Comparison of ENCODE assay signal across 13 cellular contexts in genomic region chr4:141497627-141498026, GRCh38.
A peak's percentile ranks its signal among the peaks of the same experiment; 100 is the strongest.
DNase-seq lines count a peak whose midpoint lies in the region; ATAC-seq and TF ChIP-seq lines count a peak whose summit lies in the region.
"Had no signal": no experiment of that assay in that cellular context is flagged by ENCODE, and none has a peak within 500 bp of the region (broad histone marks: within the 10 kb centered on the region; RNA-seq: fewer than 3 reads in every experiment).

No MANE protein-coding gene starts in this region.

- DNase-seq in epithelial cell of esophagus (ENCODE audit: low read depth), result peak; percentile 10
- no peak for DNase-seq in activated CD8-positive, alpha-beta memory T cell treated with anti-CD3 and anti-CD28 coated beads, Interleukin-2, amount 10 ng/mL, durations not matched to agents 7 days and 5 days
- DNase-seq in activated gamma-delta T cell (lab: John Stamatoyannopoulos, UW), result no peak
- DNase-seq in WERI-Rb-1, result no peak
- DNase-seq: Caco-2, naive B cell, NCI-H2171, small intestine had no signal

- no peaks in the 10 kb centered on the region for H3K9me3 Mint-ChIP-seq in activated CD8-positive, alpha-beta memory T cell treated with anti-CD3 and anti-CD28 coated beads, Interleukin-2, amount 10 ng/mL, durations not matched to agents 7 days and 5 days (ENCODE audit: low read depth)
- H3K9me3 Mint-ChIP-seq: central memory CD8-positive, alpha-beta T cell; naive B cell had no signal

- no peaks in the 10 kb centered on the region for H3K27me3 Mint-ChIP-seq in activated CD8-positive, alpha-beta memory T cell treated with anti-CD3 and anti-CD28 coated beads, Interleukin-2, amount 10 ng/mL, durations not matched to agents 7 days and 5 days
- H3K27me3 Mint-ChIP-seq: central memory CD8-positive, alpha-beta T cell had no signal

- H3K27ac ChIP-seq in WERI-Rb-1, result no peak overlapping the region
- H3K27ac ChIP-seq: VCaP had no signal

- H3K27me3 ChIP-seq in WERI-Rb-1 (ENCODE audit: insufficient read depth, low read depth, severe bottlenecking), result no peaks in the 10 kb centered on the region

- H3K4me1 Mint-ChIP-seq in activated CD8-positive, alpha-beta memory T cell treated with anti-CD3 and anti-CD28 coated beads, Interleukin-2, amount 10 ng/mL, durations not matched to agents 7 days and 5 days, result no peaks in the 10 kb centered on the region
- H3K4me1 Mint-ChIP-seq: central memory CD8-positive, alpha-beta T cell had no signal

- CTCF ChIA-PET in activated CD8-positive, alpha-beta memory T cell treated with anti-CD3 and anti-CD28 coated beads, Interleukin-2, amount 10 ng/mL, durations not matched to agents 7 days and 5 days (lab: Charles Lee), result no interaction called here

- ATAC-seq in GM18873 (IDR thresholded peaks at IDR 0.05; ENCODE audit: low FRiP score, unreplicated experiment), result peak; percentile 94
- ATAC-seq in GM21526 (IDR thresholded peaks at IDR 0.05; ENCODE audit: low FRiP score, unreplicated experiment), result peak; percentile 81
- ATAC-seq in HG03064 (IDR thresholded peaks at IDR 0.05; ENCODE audit: low read depth, unreplicated experiment), result peak; percentile 87
- ATAC-seq in activated CD8-positive, alpha-beta memory T cell treated with anti-CD3 and anti-CD28 coated beads, Interleukin-2, amount 10 ng/mL, durations not matched to agents 7 days and 5 days, result no peak

- H3K36me3 Mint-ChIP-seq in activated CD8-positive, alpha-beta memory T cell treated with anti-CD3 and anti-CD28 coated beads, Interleukin-2, amount 10 ng/mL, durations not matched to agents 7 days and 5 days, result no peaks in the 10 kb centered on the region
- H3K36me3 Mint-ChIP-seq: naive B cell had no signal

- no peak for TF ChIP-seq CTCF in epithelial cell of esophagus (IDR thresholded peaks at IDR 0.05; ENCODE audit: insufficient read depth, low read depth, low read length, missing control alignments)
- TF ChIP-seq CTCF in WERI-Rb-1 (IDR thresholded peaks at IDR 0.05; ENCODE audit: low read depth, low read length), result no peak

- no peaks in the 10 kb centered on the region for H3K36me3 ChIP-seq in WERI-Rb-1

- no peak overlapping the region for H3K27ac Mint-ChIP-seq in activated CD8-positive, alpha-beta memory T cell treated with anti-CD3 and anti-CD28 coated beads, Interleukin-2, amount 10 ng/mL, durations not matched to agents 7 days and 5 days
- H3K27ac Mint-ChIP-seq: naive B cell had no signal

- H3K4me3 Mint-ChIP-seq in activated CD8-positive, alpha-beta memory T cell treated with anti-CD3 and anti-CD28 coated beads, Interleukin-2, amount 10 ng/mL, durations not matched to agents 7 days and 5 days, result no peak overlapping the region
- H3K4me3 Mint-ChIP-seq: central memory CD8-positive, alpha-beta T cell; naive B cell had no signal

- no peaks in the 10 kb centered on the region for H3K9me3 ChIP-seq in WERI-Rb-1 (ENCODE audit: severe bottlenecking)
- H3K9me3 ChIP-seq: Caco-2 had no signal

- no peak overlapping the region for H3K4me3 ChIP-seq in epithelial cell of esophagus (ENCODE audit: low read length)
- H3K4me3 ChIP-seq in WERI-Rb-1 (ENCODE audit: low read depth, low read length), result no peak overlapping the region
